Comparison of ENCODE assay signal across 10 cellular contexts in genomic region chr9:23825143-23825531, GRCh38. TPM values are rescaled to one million over a fixed set of nuclear protein-coding genes. Genes with fewer than 3 reads are reported as not detected.
A peak's percentile ranks its signal among the peaks of the same experiment; 100 is the strongest.
DNase-seq lines count a peak whose midpoint lies in the region; TF ChIP-seq lines count a peak whose summit lies in the region.
"Had no signal": no experiment of that assay in that cellular context is flagged by ENCODE, and none has a peak within 500 bp of the region (broad histone marks: within the 10 kb centered on the region; RNA-seq: fewer than 3 reads in every experiment).

No MANE protein-coding gene starts in this region.

- no peak overlapping the region for H3K4me3 Mint-ChIP-seq in H9

- peaks cover 54% of the 10 kb centered on the region for H3K23me2 ChIP-seq in H9 (ENCODE audit: insufficient read length, low read depth, low read length, poor library complexity, severe bottlenecking)

- H3K9me3 ChIP-seq in H9 (ENCODE audit: control insufficient read depth, low read depth, low read length) = no peaks in the 10 kb centered on the region

- no peaks in the 10 kb centered on the region for H4K20me1 ChIP-seq in H9 (ENCODE audit: control insufficient read depth, insufficient read depth, insufficient read length)

- TF ChIP-seq CTCF in H9 (conservative IDR thresholded peaks at IDR 0.05) = no peak

- H3K9ac ChIP-seq in H9 (ENCODE audit: extremely low read depth, insufficient read length, low read length) = peak overlapping the region; percentile 20

- peaks cover 18 to 25% of the 10 kb centered on the region in 2 experiments for H3K4me1 Mint-ChIP-seq in H9

- H3K79me2 ChIP-seq in H9 (ENCODE audit: insufficient read depth, low read length) = peaks cover 4% of the 10 kb centered on the region; the same call in 1 of the 2 replicates

- no peak overlapping the region for H3K4ac ChIP-seq in H9 (ENCODE audit: low read depth, low read length)

- H2AFZ ChIP-seq in H9 (ENCODE audit: low read length) = no peak overlapping the region

- H2BK5ac ChIP-seq in H9 (ENCODE audit: insufficient read length, low read length) = no peak overlapping the region

- no peak overlapping the region for H3K18ac ChIP-seq in H9 (ENCODE audit: insufficient read length, low read depth, low read length)

- no peak overlapping the region for H2BK15ac ChIP-seq in H9 (ENCODE audit: low read depth, low read length)

- no peak overlapping the region for H3K14ac ChIP-seq in H9 (ENCODE audit: insufficient read depth, low read length)

- H3K23ac ChIP-seq in H9 (ENCODE audit: insufficient read length, low read depth, low read length) = no peak overlapping the region

- H3T11ph ChIP-seq in H9 (ENCODE audit: low read length) = no peak overlapping the region

- no peaks in the 10 kb centered on the region; a peak in 1 of 5 replicates for H3K9me3 Mint-ChIP-seq in H9

- no peak overlapping the region for H2BK20ac ChIP-seq in H9 (ENCODE audit: low read depth, low read length, poor library complexity, severe bottlenecking)

- H3K79me1 ChIP-seq in H9 (ENCODE audit: insufficient read depth, low read depth, low read length, poor library complexity, severe bottlenecking) = no peaks in the 10 kb centered on the region

- H3K27me3 ChIP-seq in H9 (ENCODE audit: insufficient read depth, low read length) = peaks cover 8% of the 10 kb centered on the region; the same call in 1 of the 2 replicates

- no peak overlapping the region for H2BK120ac ChIP-seq in H9 (ENCODE audit: low read depth, low read length, poor library complexity, severe bottlenecking)

- H4K91ac ChIP-seq in H9 (ENCODE audit: insufficient read length, low read depth, low read length) = no peak overlapping the region

- no peak overlapping the region for H4K5ac ChIP-seq in H9 (ENCODE audit: insufficient read length, low read depth, low read length)

- peaks cover 8% of the 10 kb centered on the region; the same call in 1 of the 2 replicates for H3K4me1 ChIP-seq in H9 (ENCODE audit: insufficient read depth, low read length)

- WGBS in H9 (ENCODE audit: extremely low coverage, insufficient read length, low lambda C conversion rate) = no CpG with 5 or more reads among the region's 9 CpGs

- peak overlapping the region; percentile 98 for H3K4me2 ChIP-seq in H9 (ENCODE audit: insufficient read depth, insufficient read length, low read length)

- H2BK12ac ChIP-seq in H9 (ENCODE audit: insufficient read length, low read depth, low read length) = no peak overlapping the region

- peaks cover 35% of the 10 kb centered on the region for H3K27me3 Mint-ChIP-seq in H9 (ENCODE audit: low read depth)

- H3K4me3 ChIP-seq in skeletal muscle cell (ENCODE audit: low read depth, low read length) = peak overlapping the region; percentile 65

- H3K27ac Mint-ChIP-seq in H9 = no peak overlapping the region

- H3K27ac ChIP-seq in H9 (ENCODE audit: insufficient read length, low read depth, low read length) = no peak overlapping the region

- no peak overlapping the region for H3K56ac ChIP-seq in H9 (ENCODE audit: insufficient read length, low read depth, low read length)

- H2AK5ac ChIP-seq in H9 (ENCODE audit: insufficient read length, low read length) = no peak overlapping the region

- no peaks in the 10 kb centered on the region; a peak in 1 of 7 replicates for H3K36me3 Mint-ChIP-seq in H9 (ENCODE audit: insufficient read depth in 1 of 3, low read depth in 3 of 3)

- H4K8ac ChIP-seq in H9 (replicated peaks; ENCODE audit: insufficient read length, low read depth, low read length) = no peak overlapping the region

- DNase-seq in H9 (peak; percentile 40), SK-N-DZ (ENCODE audit: low spot score) (peak; percentile 64), globus pallidus (ENCODE audit: low spot score) (peak; percentile 11), skeletal muscle cell (ENCODE audit: low read depth) (no peak), KG1 (lab: John Stamatoyannopoulos, UW) (no peak), NOMO-1 treated with DMSO at 0.1 percent for 48 hours (lab: John Stamatoyannopoulos, UW; ENCODE audit: unreplicated experiment) (no peak), middle frontal gyrus (ENCODE audit: extremely low spot score, low spot score) (no peak), NCI-H226 (no peak)

RNA-seq across cellular contexts. Expression of gene ELAVL2, which starts 0.9 kb away (rescaled TPM):
- total RNA-seq in H9 (2021) = 16.8 and 19.9 TPM in 2 replicates
- 31.7 and 32.0 TPM in 2 replicates for polyA plus RNA-seq in SK-N-DZ (2014; cell fraction: cytosol; rRNA removed)
- 7.7 and 9.9 TPM in 2 replicates for polyA plus RNA-seq in SK-N-DZ (2014; cell fraction: nucleus; rRNA removed)
- total RNA-seq: fibroblast of villous mesenchyme, HT-29 had no signal

Comparison
In these comparisons a context has a peak if more than half of its experiments do, and no peak if none do; other contexts are left out.
1. DNase-seq: peak in H9 (single experiment), SK-N-DZ (single experiment) and globus pallidus (single experiment); none in skeletal muscle cell (single experiment), KG1 (single experiment), NOMO-1 treated with DMSO at 0.1 percent for 48 hours (single experiment), middle frontal gyrus (single experiment) and NCI-H226 (single experiment).